In genomic region chr15:62895905-62896316, GRCh38 we compare ENCODE assay signal across 11 cellular contexts.
DNase-seq lines count a peak whose midpoint lies in the region; ATAC-seq, FAIRE-seq and TF ChIP-seq lines count a peak whose summit lies in the region.
"Had no signal": no experiment of that assay in that cellular context is flagged by ENCODE, and none has a peak within 500 bp of the region (broad histone marks: within the 10 kb centered on the region; RNA-seq: fewer than 3 reads in every experiment).

No MANE protein-coding gene starts in this region.

- no peaks in the 10 kb centered on the region for H3K4me1 Mint-ChIP-seq in activated T-cell treated with anti-CD3 and anti-CD28 coated beads, Interleukin-2, amount 50 U/mL, for 4 hours (ENCODE audit: low read depth)
- H3K4me1 Mint-ChIP-seq in activated naive CD8-positive, alpha-beta T cell treated with anti-CD3 and anti-CD28 coated beads, Interleukin-2, amount 50 U/mL, for 24 hours, result no peaks in the 10 kb centered on the region

- TF ChIP-seq CTCF in heart left ventricle (IDR thresholded peaks at IDR 0.05) (no peak), bronchial epithelial cell (IDR thresholded peaks at IDR 0.05; ENCODE audit: insufficient read depth, low read length, severe bottlenecking) (no peak), left lung (IDR thresholded peaks at IDR 0.05) (no peak)

- H3K36me3 ChIP-seq in heart left ventricle (no peaks in the 10 kb centered on the region), bronchial epithelial cell (ENCODE audit: control insufficient read depth, insufficient read depth, low read length) (no peaks in the 10 kb centered on the region), left lung (no peaks in the 10 kb centered on the region), urinary bladder (ENCODE audit: insufficient read depth) (no peaks in the 10 kb centered on the region)

- H3K4me3 ChIP-seq in heart left ventricle, result no peak overlapping the region
- H3K4me3 ChIP-seq in bronchial epithelial cell (ENCODE audit: low read depth, low read length), result no peak overlapping the region
- no peak overlapping the region for H3K4me3 ChIP-seq in left lung
- no peak overlapping the region for H3K4me3 ChIP-seq in urinary bladder (ENCODE audit: low read depth, low read length)

- H3K27ac Mint-ChIP-seq in activated naive CD8-positive, alpha-beta T cell treated with anti-CD3 and anti-CD28 coated beads, Interleukin-2, amount 50 U/mL, for 24 hours, result no peak overlapping the region

- DNase-seq in heart left ventricle (no peak), left cardiac atrium (no peak), bronchial epithelial cell (ENCODE audit: low read depth) (peak; percentile 89), left lung (no peak), NCI-H2029 treated with DMSO at 0.1 percent for 48 hours (lab: John Stamatoyannopoulos, UW) (no peak)
- no peak for DNase-seq in activated T-cell treated with anti-CD3 and anti-CD28 coated beads, Interleukin-2, amount 50 U/mL, for 4 hours
- no peak for DNase-seq in activated naive CD8-positive, alpha-beta T cell treated with anti-CD3 and anti-CD28 coated beads, Interleukin-2, amount 50 U/mL, for 24 hours

- no peaks in the 10 kb centered on the region for H3K27me3 ChIP-seq in heart left ventricle
- no peaks in the 10 kb centered on the region for H3K27me3 ChIP-seq in bronchial epithelial cell (ENCODE audit: control insufficient read depth, insufficient read depth, low read length)
- H3K27me3 ChIP-seq in left lung, result no peaks in the 10 kb centered on the region

- 48 to 71% (median 58%) methylated on average over 1 of the region's 1 CpG for WGBS in heart left ventricle, 4 donors
- 53% methylated on average over 1 of the region's 1 CpG for WGBS in urinary bladder

- H3K9me3 Mint-ChIP-seq in activated T-cell treated with anti-CD3 and anti-CD28 coated beads, Interleukin-2, amount 50 U/mL, for 4 hours, result no peaks in the 10 kb centered on the region
- no peaks in the 10 kb centered on the region for H3K9me3 Mint-ChIP-seq in activated naive CD8-positive, alpha-beta T cell treated with anti-CD3 and anti-CD28 coated beads, Interleukin-2, amount 50 U/mL, for 24 hours

- H3K27ac ChIP-seq in heart left ventricle, result peak overlapping the region; percentile 78 to 97 (median 90)
- peak overlapping the region; percentile 58 to 69 for H3K27ac ChIP-seq in left lung
- H3K27ac ChIP-seq in urinary bladder (ENCODE audit: low read depth), result peak overlapping the region; percentile 82
- H3K27ac ChIP-seq: KMS-11 had no signal

- no peaks in the 10 kb centered on the region for H3K36me3 Mint-ChIP-seq in activated T-cell treated with anti-CD3 and anti-CD28 coated beads, Interleukin-2, amount 50 U/mL, for 4 hours (ENCODE audit: insufficient read depth)
- no peaks in the 10 kb centered on the region for H3K36me3 Mint-ChIP-seq in activated naive CD8-positive, alpha-beta T cell treated with anti-CD3 and anti-CD28 coated beads, Interleukin-2, amount 50 U/mL, for 24 hours (ENCODE audit: low read depth)

- no peak for TF ChIP-seq POLR2A in heart left ventricle (IDR thresholded peaks at IDR 0.05)

- H3K27me3 Mint-ChIP-seq in activated T-cell treated with anti-CD3 and anti-CD28 coated beads, Interleukin-2, amount 50 U/mL, for 4 hours (ENCODE audit: low read depth), result peaks cover 12% of the 10 kb centered on the region
- H3K27me3 Mint-ChIP-seq in activated naive CD8-positive, alpha-beta T cell treated with anti-CD3 and anti-CD28 coated beads, Interleukin-2, amount 50 U/mL, for 24 hours, result peaks cover 4% of the 10 kb centered on the region

- no peak overlapping the region for H3K4me3 Mint-ChIP-seq in activated T-cell treated with anti-CD3 and anti-CD28 coated beads, Interleukin-2, amount 50 U/mL, for 4 hours
- no peak overlapping the region for H3K4me3 Mint-ChIP-seq in activated naive CD8-positive, alpha-beta T cell treated with anti-CD3 and anti-CD28 coated beads, Interleukin-2, amount 50 U/mL, for 24 hours

- no peak for FAIRE-seq in bronchial epithelial cell (lab: Jason Lieb, UNC)
- FAIRE-seq: A204.1, endometrium had no signal

- no peaks in the 10 kb centered on the region for H3K9me3 ChIP-seq in heart left ventricle
- H3K9me3 ChIP-seq in left lung, result no peaks in the 10 kb centered on the region

- intact Hi-C loops in heart left ventricle (cut with DNase I) (loop anchor here in 7 of 10 donors (2.0 to 10.0 kb wide), 5 partner anchors 49 to 147 kb away; partner anchors contain the start of gene TPM1 (in 6 of the 7)), left cardiac atrium (cut with DNase I) (loop anchor here in 1 of 2 donors (5.0 to 10.0 kb wide), 2 partner anchors 51 to 146 kb away; partner anchors contain the start of gene TPM1), left lung (cut with DNase I) (no loop called here)

- ATAC-seq in heart left ventricle, result no peak
- ATAC-seq in left cardiac atrium, result no peak
- ATAC-seq in left lung, result no peak
- ATAC-seq in activated T-cell treated with anti-CD3 and anti-CD28 coated beads, Interleukin-2, amount 50 U/mL, for 4 hours, result no peak
- no peak for ATAC-seq in activated naive CD8-positive, alpha-beta T cell treated with anti-CD3 and anti-CD28 coated beads, Interleukin-2, amount 50 U/mL, for 24 hours

- peaks cover 3 to 63% (median 33%) of the 10 kb centered on the region in 12 donors for H3K4me1 ChIP-seq in heart left ventricle
- H3K4me1 ChIP-seq in left lung, result peaks cover 16 to 23% of the 10 kb centered on the region in 2 donors
- no peaks in the 10 kb centered on the region for H3K4me1 ChIP-seq in urinary bladder (ENCODE audit: insufficient read depth)

Comparison
In these comparisons a context has a peak if more than half of its experiments do, and no peak if none do; other contexts are left out.
1. intact Hi-C loops: an anchor here in heart left ventricle (2.0 to 10.0 kb wide); none called in left lung.